In genomic region chr6:85679445-85680123, GRCh38 we compare ENCODE assay signal across 8 cellular contexts. TPM values are rescaled to one million over a fixed set of nuclear protein-coding genes. Genes with fewer than 3 reads are reported as not detected.
DNase-seq lines count a peak whose midpoint lies in the region; ATAC-seq, FAIRE-seq and TF ChIP-seq lines count a peak whose summit lies in the region.

No MANE protein-coding gene starts in this region.

- no peak for ATAC-seq in heart right ventricle
- ATAC-seq in left ventricle myocardium superior, result no peak
- ATAC-seq in activated CD8-positive, alpha-beta T cell treated with anti-CD3 and anti-CD28 coated beads, Interleukin-2, amount 10 ng/mL, durations not matched to agents 7 days and 5 days, result no peak
- no peak for ATAC-seq in upper lobe of right lung
- ATAC-seq in HG03432 (IDR thresholded peaks at IDR 0.05; ENCODE audit: unreplicated experiment), result no peak

- peaks cover 53% of the 10 kb centered on the region for H3K36me3 Mint-ChIP-seq in activated CD8-positive, alpha-beta T cell treated with anti-CD3 and anti-CD28 coated beads, Interleukin-2, amount 10 ng/mL, durations not matched to agents 7 days and 5 days (ENCODE audit: low read depth)

- no peak for TF ChIP-seq POLR2A in H54 (IDR thresholded peaks at IDR 0.05; ENCODE audit: low read depth, low read length)

- H3K27me3 Mint-ChIP-seq in activated CD8-positive, alpha-beta T cell treated with anti-CD3 and anti-CD28 coated beads, Interleukin-2, amount 10 ng/mL, durations not matched to agents 7 days and 5 days (ENCODE audit: low read depth), result no peaks in the 10 kb centered on the region

- H3K4me1 Mint-ChIP-seq in activated CD8-positive, alpha-beta T cell treated with anti-CD3 and anti-CD28 coated beads, Interleukin-2, amount 10 ng/mL, durations not matched to agents 7 days and 5 days (ENCODE audit: low read depth), result peaks cover 44% of the 10 kb centered on the region

- H3K27me3 ChIP-seq in heart right ventricle (no peaks in the 10 kb centered on the region), kidney epithelial cell (ENCODE audit: control insufficient read depth, insufficient read depth, low read length) (no peaks in the 10 kb centered on the region), upper lobe of right lung (no peaks in the 10 kb centered on the region)

- H3K9me3 ChIP-seq in heart right ventricle, result no peaks in the 10 kb centered on the region
- H3K9me3 ChIP-seq in upper lobe of right lung, result no peaks in the 10 kb centered on the region

- H3K4me3 ChIP-seq in heart right ventricle, result peak overlapping the region in 9 of 10 donors; percentile 48 to 91 (median 83)
- H3K4me3 ChIP-seq in kidney epithelial cell (ENCODE audit: low read depth, low read length), result peak overlapping the region; percentile 59
- H3K4me3 ChIP-seq in upper lobe of right lung, result peak overlapping the region; percentile 91

- H3K27ac ChIP-seq in heart right ventricle (peak overlapping the region in 8 of 10 donors; percentile 75 to 95 (median 90)), upper lobe of right lung (peak overlapping the region; percentile 76)

- WGBS in heart right ventricle, 2 donors, result 30 to 33% methylated on average over 14 of the region's 14 CpGs

- H3K9me3 Mint-ChIP-seq in activated CD8-positive, alpha-beta T cell treated with anti-CD3 and anti-CD28 coated beads, Interleukin-2, amount 10 ng/mL, durations not matched to agents 7 days and 5 days (ENCODE audit: insufficient read depth), result peaks cover 8% of the 10 kb centered on the region

- FAIRE-seq in H54 (lab: Jason Lieb, UNC), result no peak

- peak overlapping the region; percentile 98 for H3K4me3 Mint-ChIP-seq in activated CD8-positive, alpha-beta T cell treated with anti-CD3 and anti-CD28 coated beads, Interleukin-2, amount 10 ng/mL, durations not matched to agents 7 days and 5 days

- CTCF ChIA-PET in activated CD8-positive, alpha-beta T cell treated with anti-CD3 and anti-CD28 coated beads, Interleukin-2, amount 10 ng/mL, durations not matched to agents 7 days and 5 days (lab: Charles Lee), result interaction anchor here (2.0 to 5.2 kb wide), 3 partner anchors 10 to 87 kb away, joined by 12 to 106 read pairs (median 17); partner anchors contain the start of gene SYNCRIP

- H3K36me3 ChIP-seq in heart right ventricle (peaks cover 0 to 23% (median 0%) of the 10 kb centered on the region in 9 donors), kidney epithelial cell (ENCODE audit: control insufficient read depth, insufficient read depth, low read length) (no peaks in the 10 kb centered on the region), upper lobe of right lung (peaks cover 6% of the 10 kb centered on the region)

- peak overlapping the region; percentile 89 for H3K27ac Mint-ChIP-seq in activated CD8-positive, alpha-beta T cell treated with anti-CD3 and anti-CD28 coated beads, Interleukin-2, amount 10 ng/mL, durations not matched to agents 7 days and 5 days

- H3K4me1 ChIP-seq in heart right ventricle (peaks cover 4 to 38% (median 32%) of the 10 kb centered on the region in 9 donors), upper lobe of right lung (peaks cover 25% of the 10 kb centered on the region)

- TF ChIP-seq CTCF in heart right ventricle (IDR thresholded peaks at IDR 0.05), result no peak
- TF ChIP-seq CTCF in kidney epithelial cell (IDR thresholded peaks at IDR 0.05; ENCODE audit: insufficient read depth, low read length, poor library complexity, severe bottlenecking), result no peak
- no peak for TF ChIP-seq CTCF in upper lobe of right lung (IDR thresholded peaks at IDR 0.05)

- intact Hi-C loops in heart right ventricle (cut with DNase I) (loop anchor here (2.0 to 10.0 kb wide), 5 partner anchors 37 to 325 kb away; partner anchors contain the start of genes SNX14 (in 5 of the 10) and SYNCRIP (in 4 of the 10)), left ventricle myocardium superior (cut with micrococcal nuclease) (loop anchor here (5.0 kb wide), 1 partner anchor 37 kb away; the partner anchor contains the start of gene SYNCRIP), upper lobe of right lung (cut with DNase I) (no loop called here)

- DNase-seq in heart right ventricle (no peak), left ventricle myocardium superior (no peak), kidney epithelial cell (ENCODE audit: low read depth) (no peak), upper lobe of right lung (no peak), H54 (ENCODE audit: insufficient read length, low spot score) (no peak), NCI-H1694 (lab: John Stamatoyannopoulos, UW) (no peak)
- DNase-seq in activated CD8-positive, alpha-beta T cell treated with anti-CD3 and anti-CD28 coated beads, Interleukin-2, amount 10 ng/mL, durations not matched to agents 7 days and 5 days, result no peak

- POLR2A ChIA-PET in activated CD8-positive, alpha-beta T cell treated with anti-CD3 and anti-CD28 coated beads, Interleukin-2, amount 10 ng/mL, durations not matched to agents 7 days and 5 days (lab: Charles Lee), result interaction anchor here (0.8 to 5.8 kb wide), 19 partner anchors 10 to 1476 kb away, joined by 3 to 501 read pairs (median 8); partner anchors contain the start of genes NT5E, SNX14 and SYNCRIP

RNA-seq across cellular contexts. Expression of gene SYNCRIP, which starts 36.9 kb away (rescaled TPM):
- total RNA-seq in heart right ventricle (10 to 100 TPM; 56.1 to 72.6 (median 61.2) TPM), left ventricle myocardium superior (62.2 TPM), kidney epithelial cell (76.1 and 88.8 TPM in 2 replicates), upper lobe of right lung (88.3 TPM)
- polyA plus RNA-seq in heart right ventricle, result 10 to 100 TPM; 24.6 to 27.4 TPM
- 100 to 1,000 TPM; 136 to 137 TPM for total RNA-seq in activated CD8-positive, alpha-beta T cell treated with anti-CD3 and anti-CD28 coated beads, Interleukin-2, amount 10 ng/mL, durations not matched to agents 7 days and 5 days
